1 cellular context compared by ENCODE assay signal in genomic region chr19:29617336-29618266, GRCh38.
A peak's percentile ranks its signal among the peaks of the same experiment; 100 is the strongest.
TF ChIP-seq lines count a peak whose summit lies in the region.

No MANE protein-coding gene starts in this region.

TF ChIP-seq in HepG2, 621 proteins besides CTCF, POLR2A, EP300 and RAD21:
- TF ChIP-seq ZNF354B (CRISPR knock-in tag; IDR thresholded peaks at IDR 0.05): no peak
- TF ChIP-seq, protein P1, sequence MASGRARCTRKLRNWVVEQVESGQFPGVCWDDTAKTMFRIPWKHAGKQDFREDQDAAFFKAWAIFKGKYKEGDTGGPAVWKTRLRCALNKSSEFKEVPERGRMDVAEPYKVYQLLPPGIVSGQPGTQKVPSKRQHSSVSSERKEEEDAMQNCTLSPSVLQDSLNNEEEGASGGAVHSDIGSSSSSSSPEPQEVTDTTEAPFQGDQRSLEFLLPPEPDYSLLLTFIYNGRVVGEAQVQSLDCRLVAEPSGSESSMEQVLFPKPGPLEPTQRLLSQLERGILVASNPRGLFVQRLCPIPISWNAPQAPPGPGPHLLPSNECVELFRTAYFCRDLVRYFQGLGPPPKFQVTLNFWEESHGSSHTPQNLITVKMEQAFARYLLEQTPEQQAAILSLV (CRISPR knock-in tag; IDR thresholded peaks at IDR 0.05; ENCODE audit: borderline replicate concordance): no peak
- no peak for TF ChIP-seq ZNF362 (CRISPR knock-in tag; IDR thresholded peaks at IDR 0.05; ENCODE audit: borderline replicate concordance)
- TF ChIP-seq PCBP2 (optimal IDR thresholded peaks at IDR 0.05; ENCODE audit: low read depth, low read length, poor library complexity, severe bottlenecking): no peak
- no peak for TF ChIP-seq MTA3 (CRISPR knock-in tag; IDR thresholded peaks at IDR 0.05)
- peak; percentile 27 for TF ChIP-seq AGO2 (optimal IDR thresholded peaks at IDR 0.05; ENCODE audit: low read depth, low read length)
- TF ChIP-seq ZEB1 (IDR thresholded peaks at IDR 0.05; ENCODE audit: insufficient replicate concordance, low read depth): no peak
